In genomic region chr14:101248056-101248725, GRCh38 we compare ENCODE assay signal across 20 cellular contexts.
"Had no signal": no experiment of that assay in that cellular context is flagged by ENCODE, and none has a peak within 500 bp of the region (broad histone marks: within the 10 kb centered on the region; RNA-seq: fewer than 3 reads in every experiment).

No MANE protein-coding gene starts in this region.

- ATAC-seq: activated naive CD8-positive, alpha-beta T cell treated with anti-CD3 and anti-CD28 coated beads, Interleukin-2, amount 50 U/mL, for 24 hours; activated T-helper 17 cell treated with anti-CD3 and anti-CD28 coated beads, Interleukin-2, amount 50 U/mL, for 72 hours; left ventricle myocardium superior; naive thymus-derived CD8-positive, alpha-beta T cell; stimulated activated naive CD8-positive, alpha-beta T cell treated with anti-CD3 and anti-CD28 coated beads, Interleukin-15, Interleukin-2, amounts not matched to agents 100 U/mL and 50 U/mL, for 24 hours had no signal

- H3K4me1 Mint-ChIP-seq: activated naive CD8-positive, alpha-beta T cell treated with anti-CD3 and anti-CD28 coated beads, Interleukin-2, amount 50 U/mL, for 24 hours; activated T-helper 17 cell treated with anti-CD3 and anti-CD28 coated beads, Interleukin-2, amount 50 U/mL, for 72 hours; memory B cell had no signal

- H3K27ac Mint-ChIP-seq: activated CD4-positive, alpha-beta T cell treated with anti-CD3 and anti-CD28 coated beads, Interleukin-2, amount 10 ng/mL, durations not matched to agents 7 days and 5 days; activated naive CD8-positive, alpha-beta T cell treated with anti-CD3 and anti-CD28 coated beads, Interleukin-2, amount 50 U/mL, for 24 hours; activated T-helper 17 cell treated with anti-CD3 and anti-CD28 coated beads, Interleukin-2, amount 50 U/mL, for 72 hours; memory B cell; naive thymus-derived CD8-positive, alpha-beta T cell had no signal

- H3K4me3 Mint-ChIP-seq: activated CD4-positive, alpha-beta T cell treated with anti-CD3 and anti-CD28 coated beads, Interleukin-2, amount 10 ng/mL, durations not matched to agents 7 days and 5 days; activated naive CD8-positive, alpha-beta T cell treated with anti-CD3 and anti-CD28 coated beads, Interleukin-2, amount 50 U/mL, for 24 hours; activated T-helper 17 cell treated with anti-CD3 and anti-CD28 coated beads, Interleukin-2, amount 50 U/mL, for 72 hours; central memory CD8-positive, alpha-beta T cell; memory B cell; naive thymus-derived CD8-positive, alpha-beta T cell had no signal

- H3K4me1 ChIP-seq: colonic mucosa, tibial artery, uterus had no signal

- H3K27ac ChIP-seq: brain microvascular endothelial cell, colonic mucosa, neutrophil, tibial artery, uterus had no signal

- H3K9me3 Mint-ChIP-seq: activated naive CD8-positive, alpha-beta T cell treated with anti-CD3 and anti-CD28 coated beads, Interleukin-2, amount 50 U/mL, for 24 hours; activated T-helper 17 cell treated with anti-CD3 and anti-CD28 coated beads, Interleukin-2, amount 50 U/mL, for 72 hours; central memory CD8-positive, alpha-beta T cell; memory B cell had no signal

- H3K27me3 Mint-ChIP-seq: activated CD4-positive, alpha-beta T cell treated with anti-CD3 and anti-CD28 coated beads, Interleukin-2, amount 10 ng/mL, durations not matched to agents 7 days and 5 days had no signal

- H3K36me3 Mint-ChIP-seq: memory B cell; naive thymus-derived CD8-positive, alpha-beta T cell had no signal

- H3K27me3 ChIP-seq: brain microvascular endothelial cell, colonic mucosa, uterus had no signal

- H3K9me3 ChIP-seq: colonic mucosa, neutrophil, tibial artery, uterus had no signal

- DNase-seq: activated CD4-positive, alpha-beta T cell treated with anti-CD3 and anti-CD28 coated beads, Interleukin-2, amount 10 ng/mL, durations not matched to agents 7 days and 5 days; activated CD4-positive, CD25-positive, alpha-beta regulatory T cell; activated naive CD4-positive, alpha-beta T cell treated with Interleukin-2 at 50 U/mL for 16 hours; activated naive CD8-positive, alpha-beta T cell treated with anti-CD3 and anti-CD28 coated beads, Interleukin-2, amount 50 U/mL, for 24 hours; brain microvascular endothelial cell; colonic mucosa; erythroblast; kidney glomerular epithelial cell; retina; stimulated activated naive CD8-positive, alpha-beta T cell treated with anti-CD3 and anti-CD28 coated beads, Interleukin-15, Interleukin-2, amounts not matched to agents 100 U/mL and 50 U/mL, for 24 hours; substantia nigra; T1000; uterus had no signal

- H3K36me3 ChIP-seq: brain microvascular endothelial cell, colonic mucosa, neutrophil, tibial artery, uterus had no signal

- H3K4me3 ChIP-seq: colonic mucosa, tibial artery, uterus had no signal
